Comparison of ENCODE assay signal across 23 cellular contexts in genomic region chr2:181821064-181821463, GRCh38.
"Had no signal": no experiment of that assay in that cellular context is flagged by ENCODE, and none has a peak within 500 bp of the region (broad histone marks: within the 10 kb centered on the region; RNA-seq: fewer than 3 reads in every experiment).

No MANE protein-coding gene starts in this region.

- H3K9me3 ChIP-seq: left ventricle myocardium inferior, psoas muscle, right lobe of liver, stomach had no signal

- H3K79me2 ChIP-seq: hepatocyte, parathyroid adenoma had no signal

- H3K27ac Mint-ChIP-seq: naive thymus-derived CD8-positive, alpha-beta T cell had no signal

- FAIRE-seq: kidney had no signal

- ATAC-seq: left cardiac atrium; naive thymus-derived CD8-positive, alpha-beta T cell; psoas muscle; right lobe of liver had no signal

- H3K4me1 ChIP-seq: left ventricle myocardium inferior, parathyroid adenoma, psoas muscle, right lobe of liver, stomach had no signal

- H3K4me2 ChIP-seq: hepatocyte had no signal

- H3K9ac ChIP-seq: parathyroid adenoma had no signal

- H3K36me3 Mint-ChIP-seq: naive thymus-derived CD8-positive, alpha-beta T cell had no signal

- H3K27me3 ChIP-seq: dorsolateral prefrontal cortex, hepatocyte, right lobe of liver, stomach had no signal

- H3K4me3 Mint-ChIP-seq: naive thymus-derived CD8-positive, alpha-beta T cell; neural crest cell had no signal

- DNase-seq: cortex of kidney; dorsolateral prefrontal cortex; effector CD8-positive, alpha-beta T cell; foreskin melanocyte; head of caudate nucleus; kidney; left cardiac atrium; left ventricle myocardium inferior; mesendoderm; naive thymus-derived CD8-positive, alpha-beta T cell; nucleus accumbens; psoas muscle; retina; right lobe of liver; stimulated activated CD4-positive, alpha-beta T cell treated with anti-CD3 and anti-CD28 coated beads, Interleukin-2, amount 100 ng/mL, for 24 hours; stimulated activated naive CD4-positive, alpha-beta T cell; stomach; substantia nigra; trophoblast cell had no signal

- H3K4me3 ChIP-seq: dorsolateral prefrontal cortex, hepatocyte, left ventricle myocardium inferior, lung, psoas muscle, right lobe of liver, stomach had no signal

- H3K9me3 Mint-ChIP-seq: naive thymus-derived CD8-positive, alpha-beta T cell; neural crest cell had no signal

- H3K4me1 Mint-ChIP-seq: naive thymus-derived CD8-positive, alpha-beta T cell had no signal

- H2AFZ ChIP-seq: hepatocyte, parathyroid adenoma had no signal

- H3K36me3 ChIP-seq: left ventricle myocardium inferior, right lobe of liver, stomach had no signal

- H3K27ac ChIP-seq: dorsolateral prefrontal cortex, hepatocyte, left ventricle myocardium inferior, parathyroid adenoma, psoas muscle, right lobe of liver, stomach had no signal
